In genomic region chr4:7710576-7711329, GRCh38 we compare ENCODE assay signal across 22 cellular contexts.
"Had no signal": no experiment of that assay in that cellular context is flagged by ENCODE, and none has a peak within 500 bp of the region (broad histone marks: within the 10 kb centered on the region; RNA-seq: fewer than 3 reads in every experiment).

No MANE protein-coding gene starts in this region.

- H3K4me2 ChIP-seq: hepatocyte, smooth muscle cell had no signal

- DNase-seq: activated CD4-positive, alpha-beta memory T cell treated with anti-CD3 and anti-CD28 coated beads, Interleukin-2, amount 10 ng/mL, durations not matched to agents 7 days and 5 days; activated CD4-positive, alpha-beta T cell treated with anti-CD3 and anti-CD28 coated beads for 4 hours; activated CD4-positive, CD25-positive, alpha-beta regulatory T cell; activated effector memory CD4-positive, alpha-beta T cell treated with anti-CD3 and anti-CD28 coated beads, Interleukin-2, amount 50 U/mL, for 16 hours; activated naive CD4-positive, alpha-beta T cell treated with anti-CD3 and anti-CD28 coated beads, Interleukin-2, amount 10 ng/mL, durations not matched to agents 7 days and 5 days; activated T-cell treated with anti-CD3 and anti-CD28 coated beads for 4 hours; dermis blood vessel endothelial cell; effector CD8-positive, alpha-beta T cell; foreskin keratinocyte; immature natural killer cell; mammary epithelial cell; midbrain; natural killer cell; stimulated activated CD4-positive, alpha-beta T cell treated with anti-CD3 and anti-CD28 coated beads, Interleukin-15, amount 100 ng/mL, for 24 hours; stomach; transverse colon had no signal

- H3K27ac ChIP-seq: foreskin keratinocyte, hepatocyte, left lung, pancreas, stomach, transverse colon had no signal

- ATAC-seq: foreskin keratinocyte; left lung; natural killer cell; pancreas; sciatic nerve; stimulated activated memory B cell treated with anti-CD40 and anti-IgM and Interleukin-4, amounts not matched to agents 10 μg/mL and 1 μg/mL and 100 μg/mL, for 72 hours had no signal

- H3K9me3 ChIP-seq: pancreas, transverse colon had no signal

- H3K4me1 ChIP-seq: foreskin keratinocyte, left lung, pancreas, stomach, transverse colon had no signal

- H3K4me3 ChIP-seq: hepatocyte, left lung, pancreas, smooth muscle cell, stomach, transverse colon had no signal

- H2AFZ ChIP-seq: hepatocyte had no signal

- H3K36me3 ChIP-seq: left lung, pancreas, transverse colon had no signal

- H3K27me3 ChIP-seq: foreskin keratinocyte, hepatocyte, left lung, pancreas, stomach, transverse colon had no signal

- H3K79me2 ChIP-seq: hepatocyte had no signal
